Comparison of ENCODE assay signal across 9 cellular contexts in the genomic region with DNA sequence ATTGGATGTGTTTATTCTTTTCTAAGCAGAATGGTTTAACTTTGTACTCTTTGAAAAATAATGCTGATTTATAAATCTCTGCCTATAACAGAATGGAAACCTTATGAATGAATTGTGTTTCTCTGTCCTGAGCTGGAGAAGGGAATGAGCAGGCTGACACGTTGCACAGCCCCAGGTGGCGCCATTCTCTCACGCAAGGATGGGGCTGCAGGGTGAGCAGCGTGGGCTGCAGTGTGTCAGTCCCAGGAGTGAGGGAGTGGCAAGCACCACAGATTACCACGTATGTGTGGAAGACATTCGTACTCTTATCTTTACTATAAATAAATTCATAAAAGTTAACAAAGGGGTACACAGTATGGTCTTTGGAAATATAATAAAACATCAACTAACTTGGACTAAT. TPM values are rescaled to one million over a fixed set of nuclear protein-coding genes. Genes with fewer than 3 reads are reported as not detected.
DNase-seq lines count a peak whose midpoint lies in the region; ATAC-seq and TF ChIP-seq lines count a peak whose summit lies in the region.
"Had no signal": no experiment of that assay in that cellular context is flagged by ENCODE, and none has a peak within 500 bp of the region (broad histone marks: within the 10 kb centered on the region; RNA-seq: fewer than 3 reads in every experiment).

No MANE protein-coding gene starts in this region.

- peaks cover 33% of the 10 kb centered on the region for H3K36me3 Mint-ChIP-seq in nephron (ENCODE audit: low read depth)

- no peak overlapping the region for H3K27ac ChIP-seq in Panc1 (ENCODE audit: low read length)

- ATAC-seq in Panc1 (peak; percentile 96), GM18511 (IDR thresholded peaks at IDR 0.05; ENCODE audit: unreplicated experiment) (no peak), GM21786 (IDR thresholded peaks at IDR 0.05; ENCODE audit: unreplicated experiment) (no peak), GM19351 (IDR thresholded peaks at IDR 0.05; ENCODE audit: unreplicated experiment) (no peak)

- H3K4me3 ChIP-seq in Panc1 (ENCODE audit: low read depth in 2 of 2, low read length in 2 of 2): no peak overlapping the region
- H3K4me3 ChIP-seq in epithelial cell of proximal tubule (ENCODE audit: low read depth, low read length): no peak overlapping the region

- no peaks in the 10 kb centered on the region for H3K27me3 ChIP-seq in Panc1 (ENCODE audit: control insufficient read depth, insufficient read depth, low read length)

- no peaks in the 10 kb centered on the region for H3K4me1 ChIP-seq in Panc1 (ENCODE audit: control insufficient read depth, insufficient read depth, low read length)

- intact Hi-C loops in Panc1 (cut with micrococcal nuclease; ENCODE audit: unreplicated experiment): loop anchor here (5.0 to 10.0 kb wide), 2 partner anchors 769 to 982 kb away; no protein-coding TSS in a partner anchor

- CTCF ChIA-PET in Panc1 (lab: Charles Lee): interaction anchor here (1.0 kb wide), 1 partner anchor 767 kb away, joined by 3 read pairs; no protein-coding TSS in a partner anchor

- H3K27ac Mint-ChIP-seq in nephron: no peak overlapping the region
- H3K27ac Mint-ChIP-seq: T-cell had no signal

- H3K36me3 ChIP-seq in Panc1 (ENCODE audit: control insufficient read depth, insufficient read depth, low read length): no peaks in the 10 kb centered on the region

- DNase-seq in ELF-1 (ENCODE audit: low read depth, low spot score) (peak; percentile 60), HK-2 (ENCODE audit: unreplicated experiment) (peak; percentile 2), Panc1 (ENCODE audit: low read depth, low spot score) (no peak), epithelial cell of proximal tubule (ENCODE audit: low read depth) (no peak)

- H3K27me3 Mint-ChIP-seq in nephron (ENCODE audit: low read depth): no peaks in the 10 kb centered on the region
- H3K27me3 Mint-ChIP-seq: T-cell had no signal

- in situ Hi-C loops in Panc1 (cut with HindIII; ENCODE audit: low pct_unique_long_range_greater_than_20kb, low sequenced_read_pairs): no loop called here

- TF ChIP-seq CTCF in Panc1 (IDR thresholded peaks at IDR 0.05) (peak; percentile 74), epithelial cell of proximal tubule (conservative IDR thresholded peaks at IDR 0.05; ENCODE audit: low read depth, low read length) (peak; percentile 62), nephron (IDR thresholded peaks at IDR 0.05; ENCODE audit: unreplicated experiment in 3 of 3) (peak; percentile 60 to 71 (median 65))

- H3K4me3 Mint-ChIP-seq in nephron: no peak overlapping the region
- H3K4me3 Mint-ChIP-seq: T-cell had no signal

- peaks cover 5% of the 10 kb centered on the region for H3K4me1 Mint-ChIP-seq in nephron

- H3K9me3 Mint-ChIP-seq in nephron: no peaks in the 10 kb centered on the region
- H3K9me3 Mint-ChIP-seq: T-cell had no signal

- POLR2A ChIA-PET in Panc1 (lab: Charles Lee): no interaction called here

- BruUV-seq in Panc1 (replicated peaks; lab: Mats Ljungman, UMichigan): no TSS peak

- H3K9me3 ChIP-seq in Panc1 (ENCODE audit: control insufficient read depth, insufficient read depth, low read depth, low read length): no peaks in the 10 kb centered on the region

RNA-seq across cellular contexts. Expression of gene FDX1, which starts 33.4 kb away (rescaled TPM):
- 13.6 TPM for total RNA-seq in Panc1 (2021; ENCODE audit: unreplicated experiment)
- polyA plus RNA-seq in Panc1 (2012; ENCODE audit: insufficient read length): 8.8 TPM
- total RNA-seq in epithelial cell of proximal tubule: 14.2 and 15.2 TPM in 2 replicates

Comparison
In these comparisons a context has a peak if more than half of its experiments do, and no peak if none do; other contexts are left out.
1. DNase-seq: peak in ELF-1 (single experiment) and HK-2 (single experiment); none in Panc1 (single experiment) and epithelial cell of proximal tubule (single experiment).
2. Peak in every context shown above with its lines, with median percentiles within 50 percentile points of each other: CTCF ChIP-seq.